ENCODE assay signal across 28 cellular contexts in the genomic region with DNA sequence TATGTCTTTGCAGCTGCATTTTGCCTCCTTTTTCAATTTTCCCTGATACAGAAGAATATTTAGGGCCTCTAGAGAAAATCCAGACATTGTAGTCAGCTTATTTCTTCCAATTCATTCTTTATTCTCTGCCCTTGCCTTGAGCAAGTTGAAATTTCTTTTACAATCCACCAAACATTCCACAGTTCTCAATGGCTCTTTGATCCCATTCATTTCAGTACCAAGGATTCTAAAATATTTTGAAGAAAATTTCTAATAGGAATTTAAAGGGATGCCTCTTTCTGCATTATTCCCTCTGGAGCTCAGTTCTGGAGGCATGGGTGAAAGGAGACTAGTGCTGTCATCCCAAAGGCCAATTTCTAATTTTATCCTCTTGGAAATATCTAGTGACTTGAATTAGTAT.
"Had no signal": no experiment of that assay in that cellular context is flagged by ENCODE, and none has a peak within 500 bp of the region (broad histone marks: within the 10 kb centered on the region; RNA-seq: fewer than 3 reads in every experiment).

No MANE protein-coding gene starts in this region.

- H3K4me1 ChIP-seq: foreskin keratinocyte, left lung, prostate gland, spleen, upper lobe of right lung, uterus had no signal

- H3K4me1 Mint-ChIP-seq: stimulated activated memory B cell treated with anti-CD40 and anti-IgM and Interleukin-4, amounts not matched to agents 10 μg/mL and 1 μg/mL and 100 μg/mL, for 72 hours had no signal

- DNase-seq: cerebellar nuclear complex; effector CD8-positive, alpha-beta T cell; endodermal cell; foreskin keratinocyte; glutamatergic neuron; heart right ventricle; hippocampal formation; left cardiac atrium; left lung; mesenchymal stem cell; midbrain; spleen; stimulated activated CD4-positive, alpha-beta T cell treated with anti-CD3 and anti-CD28 coated beads, Interleukin-4, amount 100 ng/mL, for 4 hours; transverse colon; upper lobe of right lung; uterus had no signal

- H3K27me3 Mint-ChIP-seq: stimulated activated memory B cell treated with anti-CD40 and anti-IgM and Interleukin-4, amounts not matched to agents 10 μg/mL and 1 μg/mL and 100 μg/mL, for 72 hours; stimulated activated naive CD8-positive, alpha-beta T cell treated with anti-CD3 and anti-CD28 coated beads, Interleukin-15, Interleukin-2, amounts not matched to agents 100 ng/mL and 50 ng/mL, for 24 hours had no signal

- H3K36me3 ChIP-seq: esophagus muscularis mucosa, heart right ventricle, left lung, neutrophil, prostate gland, right atrium auricular region, spleen, suprapubic skin, upper lobe of right lung, uterus had no signal

- H3K4me3 Mint-ChIP-seq: dendritic cell treated with granulocyte-macrophage colony-stimulating factor and Interleukin-4, amounts not matched to agents 40 ng/mL and 50 ng/mL, for 4 days; endodermal cell; natural killer cell treated with Interleukin-12 subunit alpha and Interleukin-12 subunit beta and Interleukin-15 and Interleukin-18, amount 100 ng/mL, for 72 hours; neural crest cell; stimulated activated memory B cell treated with anti-CD40 and anti-IgM and Interleukin-4, amounts not matched to agents 10 μg/mL and 1 μg/mL and 100 μg/mL, for 72 hours; stimulated activated naive CD8-positive, alpha-beta T cell treated with anti-CD3 and anti-CD28 coated beads, Interleukin-15, Interleukin-2, amounts not matched to agents 100 ng/mL and 50 ng/mL, for 24 hours had no signal

- H3K4me3 ChIP-seq: esophagus muscularis mucosa, heart right ventricle, left lung, prostate gland, right atrium auricular region, spleen, suprapubic skin, transverse colon, upper lobe of right lung, uterus had no signal

- H3K9me3 Mint-ChIP-seq: dendritic cell treated with granulocyte-macrophage colony-stimulating factor and Interleukin-4, amounts not matched to agents 40 ng/mL and 50 ng/mL, for 4 days; endodermal cell; natural killer cell treated with Interleukin-12 subunit alpha and Interleukin-12 subunit beta and Interleukin-15 and Interleukin-18, amount 100 ng/mL, for 72 hours; neural crest cell; stimulated activated memory B cell treated with anti-CD40 and anti-IgM and Interleukin-4, amounts not matched to agents 10 μg/mL and 1 μg/mL and 100 μg/mL, for 72 hours; stimulated activated naive CD8-positive, alpha-beta T cell treated with anti-CD3 and anti-CD28 coated beads, Interleukin-15, Interleukin-2, amounts not matched to agents 100 ng/mL and 50 ng/mL, for 24 hours had no signal

- H3K36me3 Mint-ChIP-seq: natural killer cell treated with Interleukin-12 subunit alpha and Interleukin-12 subunit beta and Interleukin-15 and Interleukin-18, amount 100 ng/mL, for 72 hours; stimulated activated memory B cell treated with anti-CD40 and anti-IgM and Interleukin-4, amounts not matched to agents 10 μg/mL and 1 μg/mL and 100 μg/mL, for 72 hours had no signal

- H3K27ac ChIP-seq: esophagus muscularis mucosa, foreskin keratinocyte, heart right ventricle, left lung, neutrophil, prostate gland, right atrium auricular region, spleen, suprapubic skin, transverse colon, upper lobe of right lung, uterus had no signal

- H3K27me3 ChIP-seq: esophagus muscularis mucosa, foreskin keratinocyte, heart right ventricle, left lung, neutrophil, right atrium auricular region, spleen, suprapubic skin, transverse colon, upper lobe of right lung, uterus had no signal

- H3K9me3 ChIP-seq: esophagus muscularis mucosa, heart right ventricle, left lung, neutrophil, prostate gland, right atrium auricular region, spleen, suprapubic skin, transverse colon, upper lobe of right lung, uterus had no signal

- H3K27ac Mint-ChIP-seq: dendritic cell treated with granulocyte-macrophage colony-stimulating factor and Interleukin-4, amounts not matched to agents 40 ng/mL and 50 ng/mL, for 4 days; endodermal cell; natural killer cell treated with Interleukin-12 subunit alpha and Interleukin-12 subunit beta and Interleukin-15 and Interleukin-18, amount 100 ng/mL, for 72 hours; stimulated activated memory B cell treated with anti-CD40 and anti-IgM and Interleukin-4, amounts not matched to agents 10 μg/mL and 1 μg/mL and 100 μg/mL, for 72 hours; stimulated activated naive CD8-positive, alpha-beta T cell treated with anti-CD3 and anti-CD28 coated beads, Interleukin-15, Interleukin-2, amounts not matched to agents 100 ng/mL and 50 ng/mL, for 24 hours had no signal

- FAIRE-seq: colon, islet of Langerhans had no signal
